8 cellular contexts compared by ENCODE assay signal in genomic region chr16:2035431-2036199, GRCh38. TPM values are rescaled to one million over a fixed set of nuclear protein-coding genes. Genes with fewer than 3 reads are reported as not detected.
DNase-seq lines count a peak whose midpoint lies in the region; ATAC-seq and TF ChIP-seq lines count a peak whose summit lies in the region.

No MANE protein-coding gene starts in this region.

- no peaks in the 10 kb centered on the region for H3K27me3 ChIP-seq in subcutaneous abdominal adipose tissue (ENCODE audit: control insufficient read depth in 5 of 5, insufficient read depth in 4 of 5, low read length in 5 of 5)

- TF ChIP-seq CTCF in VCaP (conservative IDR thresholded peaks at IDR 0.05), result no peak

- peaks cover 4 to 94% (median 88%) of the 10 kb centered on the region in 5 donors for H3K4me1 ChIP-seq in subcutaneous abdominal adipose tissue (ENCODE audit: control insufficient read depth in 5 of 5, insufficient read depth in 5 of 5, low read length in 5 of 5)

- peak overlapping the region in 3 of 5 donors; percentile 52 to 66 (median 52) for H3K9ac ChIP-seq in subcutaneous abdominal adipose tissue (ENCODE audit: low read length in 5 of 5)

- peaks cover 0 to 16% (median 13%) of the 10 kb centered on the region in 5 donors for H3K36me3 ChIP-seq in subcutaneous abdominal adipose tissue (ENCODE audit: control insufficient read depth in 5 of 5, insufficient read depth in 5 of 5, low read length in 5 of 5)

- peak; percentile 82 for DNase-seq in HT-29 (ENCODE audit: low spot score)
- DNase-seq in iPS-NIHi11 (ENCODE audit: low spot score), result peak; percentile 56
- DNase-seq in OCI-M2 (lab: John Stamatoyannopoulos, UW; ENCODE audit: unreplicated experiment), result no peak
- no peak for DNase-seq in cerebellar cortex (ENCODE audit: low spot score)
- no peak for DNase-seq in cortex of kidney (lab: John Stamatoyannopoulos, UW)

- peak overlapping the region; percentile 43 for H3K27ac ChIP-seq in VCaP
- H3K27ac ChIP-seq in subcutaneous abdominal adipose tissue (ENCODE audit: low read depth, low read length), result peak overlapping the region; percentile 70

- no peaks in the 10 kb centered on the region for H3K9me3 ChIP-seq in subcutaneous abdominal adipose tissue (ENCODE audit: control insufficient read depth in 5 of 5, low read length in 5 of 5)

- ATAC-seq in HG03097 (IDR thresholded peaks at IDR 0.05; ENCODE audit: low FRiP score, unreplicated experiment), result no peak

- peak overlapping the region in 4 of 5 donors; percentile 38 to 59 (median 59) for H3K4me3 ChIP-seq in subcutaneous abdominal adipose tissue (ENCODE audit: low read depth in 1 of 5, low read length in 5 of 5)

RNA-seq across cellular contexts. Expression of gene NHERF2, which starts 8.9 kb away (rescaled TPM):
- 258 and 259 TPM in 2 replicates for total RNA-seq in HT-29 (2014; rRNA removed; shearing (Covaris generic))

RNA-seq across cellular contexts. Expression of gene NTHL1, which starts 12.0 kb away (rescaled TPM):
- total RNA-seq in HT-29 (2014; rRNA removed; shearing (Covaris generic)), result 157 and 215 TPM in 2 replicates

RNA-seq across cellular contexts. Expression of gene TSC2, which starts 12.2 kb away (rescaled TPM):
- 75.1 and 85.0 TPM in 2 replicates for total RNA-seq in HT-29 (2014; rRNA removed; shearing (Covaris generic))

RNA-seq across cellular contexts. Expression of gene NPW, which starts 16.0 kb away (rescaled TPM):
- total RNA-seq in HT-29 (2014; rRNA removed; shearing (Covaris generic)), result 0.91 and 2.7 TPM in 2 replicates

RNA-seq across cellular contexts. Expression of gene ZNF598, which starts 26.0 kb away (rescaled TPM):
- 42.9 and 49.0 TPM in 2 replicates for total RNA-seq in HT-29 (2014; rRNA removed; shearing (Covaris generic))

Comparison
In these comparisons a context has a peak if more than half of its experiments do, and no peak if none do; other contexts are left out.
1. DNase-seq: peak in HT-29 (single experiment) and iPS-NIHi11 (single experiment); none in OCI-M2 (single experiment), cerebellar cortex (single experiment) and cortex of kidney (single experiment).